Comparison of ENCODE assay signal across 19 cellular contexts in genomic region chr20:35385733-35386132, GRCh38. TPM values are rescaled to one million over a fixed set of nuclear protein-coding genes. Genes with fewer than 3 reads are reported as not detected.
"Had no signal": no experiment of that assay in that cellular context is flagged by ENCODE, and none has a peak within 500 bp of the region (broad histone marks: within the 10 kb centered on the region; RNA-seq: fewer than 3 reads in every experiment).

No MANE protein-coding gene starts in this region.

- H3K27ac ChIP-seq: gastrocnemius medialis, heart right ventricle, neutrophil, ovary, right atrium auricular region, suprapubic skin, thyroid gland had no signal

- H3K36me3 ChIP-seq: ovary had no signal

- H3K4me1 ChIP-seq: gastrocnemius medialis, right atrium auricular region, suprapubic skin had no signal

- FAIRE-seq: small intestine, urothelium cell line had no signal

- H3K4me3 ChIP-seq: gastrocnemius medialis, heart right ventricle, mucosa of descending colon, ovary, right atrium auricular region, suprapubic skin, thyroid gland had no signal

- H3K27me3 ChIP-seq: gastrocnemius medialis, heart right ventricle, neutrophil, ovary, right atrium auricular region, suprapubic skin, thyroid gland had no signal

- ATAC-seq: gastrocnemius medialis; heart right ventricle; left lobe of liver; mucosa of descending colon; naive thymus-derived CD8-positive, alpha-beta T cell had no signal

- H3K9me3 ChIP-seq: gastrocnemius medialis, heart right ventricle, mucosa of descending colon, neutrophil, ovary, right atrium auricular region, suprapubic skin, thyroid gland had no signal

- DNase-seq: erythroblast; gastrocnemius medialis; heart right ventricle; hypothalamus; islet precursor cell; mammary epithelial cell; mucosa of descending colon; naive thymus-derived CD8-positive, alpha-beta T cell; ovary; small intestine; stimulated activated CD4-positive, alpha-beta T cell treated with anti-CD3 and anti-CD28 coated beads, Interleukin-12 subunit alpha, Interleukin-12 subunit beta, amount 100 ng/mL, for 4 hours; stimulated activated naive CD4-positive, alpha-beta T cell treated with Interleukin-2 at 50 U/mL for 16 hours; thyroid gland had no signal

RNA-seq across cellular contexts. Expression of gene GDF5, which starts 52.3 kb away (rescaled TPM):
- total RNA-seq: gastrocnemius medialis; left lobe of liver; naive thymus-derived CD8-positive, alpha-beta T cell; suprapubic skin had no signal
- polyA plus RNA-seq: naive thymus-derived CD8-positive, alpha-beta T cell; neural cell; ovary had no signal
